ENCODE assay signal across 8 cellular contexts in the genomic region with DNA sequence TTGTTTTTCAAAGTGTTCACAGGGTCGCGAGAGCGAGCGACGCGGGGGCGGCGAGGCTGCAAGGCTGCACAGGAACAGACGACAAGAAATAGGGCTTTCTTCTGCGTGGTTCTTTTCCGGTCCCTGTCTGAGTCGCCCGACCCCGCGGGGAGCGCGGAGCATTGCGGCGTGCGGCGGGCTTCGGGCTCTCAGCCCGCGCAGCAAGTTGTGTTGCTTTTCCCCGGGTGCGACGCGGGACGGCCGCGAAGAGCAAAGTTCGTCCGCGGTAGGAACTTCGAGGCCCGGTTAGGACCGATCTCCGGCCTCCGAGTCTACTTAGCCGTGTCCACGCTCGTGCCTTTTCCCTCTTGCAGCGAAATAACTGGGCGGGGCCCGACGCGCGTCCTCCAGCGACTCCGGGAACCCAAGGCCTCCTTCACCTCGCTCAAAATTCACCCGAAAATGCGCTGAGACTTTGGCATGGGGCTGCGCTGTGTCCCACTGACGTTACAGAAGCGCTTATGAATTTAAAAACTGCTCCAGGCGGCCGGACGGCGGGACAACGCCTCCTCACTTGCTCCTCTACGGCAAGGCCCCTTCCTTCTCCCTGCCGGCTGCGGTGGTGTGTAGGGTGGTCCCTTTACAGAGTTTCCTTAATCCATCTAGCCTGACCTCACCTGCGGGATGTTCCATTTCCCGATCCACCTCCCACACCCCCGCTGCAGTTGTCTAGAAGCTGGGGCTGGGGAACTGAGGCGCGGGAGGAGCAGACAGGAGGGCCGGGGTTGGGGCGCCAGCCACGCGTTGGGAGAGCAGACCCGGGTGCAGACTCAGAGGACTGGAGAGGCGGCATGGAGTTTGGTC. TPM values are rescaled to one million over a fixed set of nuclear protein-coding genes. Genes with fewer than 3 reads are reported as not detected.
A peak's percentile ranks its signal among the peaks of the same experiment; 100 is the strongest.
DNase-seq lines count a peak whose midpoint lies in the region; ATAC-seq lines count a peak whose summit lies in the region.

No MANE protein-coding gene starts in this region.

- ATAC-seq in activated naive CD8-positive, alpha-beta T cell treated with anti-CD3 and anti-CD28 coated beads, Interleukin-2, amount 10 ng/mL, durations not matched to agents 7 days and 5 days (ENCODE audit: low read depth) = no peak
- ATAC-seq in left colon (no peak), HG02970 (IDR thresholded peaks at IDR 0.05; ENCODE audit: low FRiP score, unreplicated experiment) (no peak), GM21576 (IDR thresholded peaks at IDR 0.05; ENCODE audit: unreplicated experiment) (no peak)

- POLR2A ChIA-PET in activated naive CD8-positive, alpha-beta T cell treated with anti-CD3 and anti-CD28 coated beads, Interleukin-2, amount 10 ng/mL, durations not matched to agents 7 days and 5 days (lab: Charles Lee) = no interaction called here

- intact Hi-C loops in left colon (cut with DNase I, micrococcal nuclease) = no loop called here
- intact Hi-C loops in posterior cingulate gyrus (cut with DNase I) = loop anchor here (5.0 kb wide), 1 partner anchor 307 kb away; no protein-coding TSS in a partner anchor

- peaks cover 32% of the 10 kb centered on the region for H3K4me1 Mint-ChIP-seq in activated naive CD8-positive, alpha-beta T cell treated with anti-CD3 and anti-CD28 coated beads, Interleukin-2, amount 10 ng/mL, durations not matched to agents 7 days and 5 days

- peak overlapping the region; percentile 78 for H3K4me3 Mint-ChIP-seq in activated naive CD8-positive, alpha-beta T cell treated with anti-CD3 and anti-CD28 coated beads, Interleukin-2, amount 10 ng/mL, durations not matched to agents 7 days and 5 days

- in situ Hi-C loops in HAP-1 (cut with MboI; ENCODE audit: low sequenced_read_pairs) = loop anchor here (10.0 to 25.0 kb wide), 2 partner anchors 307 to 586 kb away; no protein-coding TSS in a partner anchor

- peaks cover 52% of the 10 kb centered on the region for H3K27me3 Mint-ChIP-seq in activated naive CD8-positive, alpha-beta T cell treated with anti-CD3 and anti-CD28 coated beads, Interleukin-2, amount 10 ng/mL, durations not matched to agents 7 days and 5 days

- no peaks in the 10 kb centered on the region for H3K9me3 Mint-ChIP-seq in activated naive CD8-positive, alpha-beta T cell treated with anti-CD3 and anti-CD28 coated beads, Interleukin-2, amount 10 ng/mL, durations not matched to agents 7 days and 5 days

- H3K4me1 ChIP-seq in HAP-1 = peaks cover 7% of the 10 kb centered on the region; the same call in 1 of the 2 replicates

- H3K27ac Mint-ChIP-seq in activated naive CD8-positive, alpha-beta T cell treated with anti-CD3 and anti-CD28 coated beads, Interleukin-2, amount 10 ng/mL, durations not matched to agents 7 days and 5 days = no peak overlapping the region

- no peaks in the 10 kb centered on the region for H3K9me3 ChIP-seq in HAP-1

- H3K4me3 ChIP-seq in HAP-1 = no peak overlapping the region

- peak; percentile 8 for DNase-seq in NOMO-1 treated with DMSO at 0.1 percent for 48 hours (lab: John Stamatoyannopoulos, UW; ENCODE audit: unreplicated experiment)
- DNase-seq in activated naive CD8-positive, alpha-beta T cell treated with anti-CD3 and anti-CD28 coated beads, Interleukin-2, amount 10 ng/mL, durations not matched to agents 7 days and 5 days = peak; percentile 62
- peak; percentile 39 to 59 for DNase-seq in left colon
- peak; percentile 63 for DNase-seq in stimulated activated CD8-positive, alpha-beta memory T cell treated with anti-CD3 and anti-CD28 coated beads, Interleukin-4, amount 100 ng/mL, for 48 hours
- DNase-seq in posterior cingulate gyrus = no peak
- DNase-seq in HAP-1 (ENCODE audit: low spot score in 2 of 2) = no peak

- H3K27me3 ChIP-seq in HAP-1 (ENCODE audit: low read depth) = peaks cover 28% of the 10 kb centered on the region

- peaks cover 4% of the 10 kb centered on the region for H3K36me3 Mint-ChIP-seq in activated naive CD8-positive, alpha-beta T cell treated with anti-CD3 and anti-CD28 coated beads, Interleukin-2, amount 10 ng/mL, durations not matched to agents 7 days and 5 days

- H3K36me3 ChIP-seq in HAP-1 (replicated peaks) = peaks cover 5% of the 10 kb centered on the region

RNA-seq across cellular contexts. Expression of gene BCL2L11, which starts 1.5 kb away (rescaled TPM):
- 10 to 100 TPM; 17.2 to 21.1 TPM for total RNA-seq in activated naive CD8-positive, alpha-beta T cell treated with anti-CD3 and anti-CD28 coated beads, Interleukin-2, amount 10 ng/mL, durations not matched to agents 7 days and 5 days
- total RNA-seq in left colon = 10 to 100 TPM; 21.2 to 38.6 TPM

Comparison
In these comparisons a context has a peak if more than half of its experiments do, and no peak if none do; other contexts are left out.
1. DNase-seq: peak in NOMO-1 treated with DMSO at 0.1 percent for 48 hours (single experiment), activated naive CD8-positive, alpha-beta T cell treated with anti-CD3 and anti-CD28 coated beads, Interleukin-2, amount 10 ng/mL, durations not matched to agents 7 days and 5 days (single experiment), left colon (2 of 2) and stimulated activated CD8-positive, alpha-beta memory T cell treated with anti-CD3 and anti-CD28 coated beads, Interleukin-4, amount 100 ng/mL, for 48 hours (single experiment); none in posterior cingulate gyrus (0 of 10) and HAP-1 (0 of 2).